In genomic region chr20:50911030-50911429, GRCh38 we compare ENCODE assay signal across 16 cellular contexts. TPM values are rescaled to one million over a fixed set of nuclear protein-coding genes. Genes with fewer than 3 reads are reported as not detected.
DNase-seq lines count a peak whose midpoint lies in the region; ATAC-seq, FAIRE-seq and TF ChIP-seq lines count a peak whose summit lies in the region.
"Had no signal": no experiment of that assay in that cellular context is flagged by ENCODE, and none has a peak within 500 bp of the region (broad histone marks: within the 10 kb centered on the region; RNA-seq: fewer than 3 reads in every experiment).

No MANE protein-coding gene starts in this region.

- DNase-seq in MCF 10A (ENCODE audit: unreplicated experiment) = no peak
- DNase-seq in mammary epithelial cell = no peak
- peak; percentile 96 for DNase-seq in RPMI7951 (ENCODE audit: low read depth)
- DNase-seq in fibroblast of mammary gland (ENCODE audit: low read depth) = peak; percentile 91
- DNase-seq in inferior parietal cortex (ENCODE audit: extremely low spot score) = no peak
- no peak for DNase-seq in adrenal gland
- DNase-seq in GM12891 (ENCODE audit: insufficient read length, low spot score) = no peak
- DNase-seq: activated T-cell treated with anti-CD3 and anti-CD28 coated beads, Interleukin-2, amount 50 U/mL, for 48 hours; colonic mucosa; NCI-H2029; psoas muscle; stimulated activated CD4-positive, alpha-beta T cell treated with anti-CD3 and anti-CD28 coated beads, Interleukin-2, amount 100 ng/mL, for 48 hours had no signal

- H3K9ac ChIP-seq in mammary epithelial cell (ENCODE audit: insufficient read depth, low read length) = no peak overlapping the region
- H3K9ac ChIP-seq: BLaER1 treated with 17β-estradiol and CSF1 and Interleukin-3, amounts not matched to agents 10 nM and 100 nM had no signal

- no peaks in the 10 kb centered on the region for H4K20me1 ChIP-seq in mammary epithelial cell (ENCODE audit: insufficient read depth, low read length)

- H2AFZ ChIP-seq in mammary epithelial cell (ENCODE audit: low read depth, low read length) = no peak overlapping the region

- TF ChIP-seq POLR2A in adrenal gland (IDR thresholded peaks at IDR 0.05) (no peak), GM12891 (IDR thresholded peaks at IDR 0.05; ENCODE audit: low read depth, low read length) (no peak)

- BruUV-seq in MCF 10A (replicated peaks; lab: Mats Ljungman, UMichigan) = no TSS peak
- no TSS peak for BruUV-seq in mammary epithelial cell (replicated peaks; lab: Mats Ljungman, UMichigan)

- TF ChIP-seq CTCF in MCF 10A (IDR thresholded peaks at IDR 0.05; ENCODE audit: unreplicated experiment) (no peak), mammary epithelial cell (conservative IDR thresholded peaks at IDR 0.05 in 1 of 2, IDR thresholded peaks at IDR 0.05 in 1 of 2; ENCODE audit: extremely low read depth in 1 of 2, insufficient read depth in 1 of 2, low read depth in 1 of 2, low read length in 2 of 2) (no peak), fibroblast of mammary gland (conservative IDR thresholded peaks at IDR 0.05; ENCODE audit: control insufficient read depth, insufficient read depth, low read depth, low read length) (no peak), adrenal gland (IDR thresholded peaks at IDR 0.05) (no peak)

- CTCF ChIA-PET in MCF 10A (lab: Yijun Ruan, JAX) = interaction anchor here (0.7 to 1.8 kb wide), 5 partner anchors 13 to 276 kb away, joined by 3 to 11 read pairs (median 3); no protein-coding TSS in a partner anchor
- CTCF ChIA-PET in mammary epithelial cell (lab: Charles Lee; ENCODE audit: low non-redundant PET) = no interaction called here

- H3K4me1 Mint-ChIP-seq in MCF 10A (ENCODE audit: insufficient read depth, unreplicated experiment) = peaks cover 32% of the 10 kb centered on the region

- peaks cover 3% of the 10 kb centered on the region for H3K36me3 ChIP-seq in mammary epithelial cell (ENCODE audit: insufficient read depth, low read length)
- H3K36me3 ChIP-seq in adrenal gland (replicated peaks in 1 of 2) = no peaks in the 10 kb centered on the region
- H3K36me3 ChIP-seq: colonic mucosa, suprapubic skin had no signal

- H3K27me3 ChIP-seq in mammary epithelial cell (ENCODE audit: insufficient read depth, low read length) = no peaks in the 10 kb centered on the region
- no peaks in the 10 kb centered on the region for H3K27me3 ChIP-seq in adrenal gland
- H3K27me3 ChIP-seq: BLaER1 treated with 17β-estradiol and CSF1 and Interleukin-3, amounts not matched to agents 10 nM and 100 nM; colonic mucosa; suprapubic skin had no signal

- H3K9me3 ChIP-seq in mammary epithelial cell (replicated peaks; ENCODE audit: insufficient read depth, low read length) (no peaks in the 10 kb centered on the region), adrenal gland (replicated peaks in 1 of 3) (no peaks in the 10 kb centered on the region)
- H3K9me3 ChIP-seq: BLaER1 treated with 17β-estradiol and CSF1 and Interleukin-3, amounts not matched to agents 10 nM and 100 nM; colonic mucosa; psoas muscle; suprapubic skin had no signal

- peaks cover 99% of the 10 kb centered on the region for H3K79me2 ChIP-seq in mammary epithelial cell (ENCODE audit: insufficient read depth, low read length)

- no peak overlapping the region for H3K4me2 ChIP-seq in mammary epithelial cell (ENCODE audit: insufficient read depth, low read depth, low read length)

- H3K27ac ChIP-seq in mammary epithelial cell (ENCODE audit: insufficient read depth, low read depth, low read length) (no peak overlapping the region), adrenal gland (no peak overlapping the region)
- H3K27ac ChIP-seq: BLaER1 treated with 17β-estradiol and CSF1 and Interleukin-3, amounts not matched to agents 10 nM and 100 nM; colonic mucosa; suprapubic skin had no signal

- H3K27ac Mint-ChIP-seq in MCF 10A (ENCODE audit: low read depth, unreplicated experiment) = peak overlapping the region; percentile 51

- WGBS in mammary epithelial cell (ENCODE audit: low coverage, missing lambda C conversion rate) = 56% methylated on average over 3 of the region's 3 CpGs
- WGBS in adrenal gland, 4 donors = 65 to 76% (median 69%) methylated on average over 3 of the region's 3 CpGs

- in situ Hi-C loops in mammary epithelial cell (cut with MboI; ENCODE audit: low sequenced_read_pairs in 2 of 2) = loop anchor here in 1 of 2 donors (10.0 kb wide), 1 partner anchor 96 kb away; no protein-coding TSS in a partner anchor

- H3K4me1 ChIP-seq in mammary epithelial cell (ENCODE audit: insufficient read depth, low read length) (peaks cover 21% of the 10 kb centered on the region), adrenal gland (replicated peaks in 1 of 2) (peaks cover 35 to 44% of the 10 kb centered on the region in 2 donors)

- intact Hi-C loops in MCF 10A (cut with micrococcal nuclease) (no loop called here), mammary epithelial cell (cut with micrococcal nuclease) (no loop called here), adrenal gland (cut with DNase I) (no loop called here)

- no peaks in the 10 kb centered on the region for H3K27me3 Mint-ChIP-seq in MCF 10A (ENCODE audit: insufficient read depth, unreplicated experiment)

- H3K4me3 ChIP-seq in mammary epithelial cell (replicated peaks in 1 of 3; ENCODE audit: insufficient read depth in 1 of 3, low read depth in 2 of 3, low read length in 3 of 3) = no peak overlapping the region
- H3K4me3 ChIP-seq in fibroblast of mammary gland (ENCODE audit: control insufficient read depth, low read depth, low read length) = no peak overlapping the region
- no peak overlapping the region for H3K4me3 ChIP-seq in adrenal gland
- H3K4me3 ChIP-seq: BLaER1 treated with 17β-estradiol and CSF1 and Interleukin-3, amounts not matched to agents 10 nM and 100 nM; colonic mucosa; psoas muscle; suprapubic skin had no signal

- ATAC-seq in activated CD4-positive, CD25-positive, alpha-beta regulatory T cell treated with anti-CD3 and anti-CD28 coated beads, Interleukin-2, amount 50 U/mL, for 24 hours = no peak
- ATAC-seq: psoas muscle had no signal

- POLR2A ChIA-PET in MCF 10A (lab: Yijun Ruan, JAX) = interaction anchor here (0.7 to 2.1 kb wide), 7 partner anchors 9 to 116 kb away, joined by 3 to 10 read pairs (median 6); partner anchors contain the start of gene BCAS4

- peaks cover 38% of the 10 kb centered on the region for H3K36me3 Mint-ChIP-seq in MCF 10A (ENCODE audit: insufficient read depth, unreplicated experiment)

- H3K4me3 Mint-ChIP-seq in MCF 10A (ENCODE audit: unreplicated experiment) = no peak overlapping the region

- FAIRE-seq in GM12891 (lab: Jason Lieb, UNC) = no peak
- FAIRE-seq: HepG2 had no signal

- H3K9me3 Mint-ChIP-seq in MCF 10A (ENCODE audit: unreplicated experiment) = no peaks in the 10 kb centered on the region

- dilution Hi-C loops in mammary epithelial cell (cut with HindIII; ENCODE audit: low sequenced_read_pairs) = no loop called here

TF ChIP-seq in GM12891, 5 proteins besides CTCF, POLR2A, EP300 and RAD21:
- no peak for TF ChIP-seq PAX5 (IDR thresholded peaks at IDR 0.05; ENCODE audit: insufficient read depth, low read length, severe bottlenecking)
- TF ChIP-seq POU2F2 (IDR thresholded peaks at IDR 0.05; ENCODE audit: low read depth, low read length) = no peak
- no peak for TF ChIP-seq SPI1 (IDR thresholded peaks at IDR 0.05; ENCODE audit: low read depth, low read length)
- TF ChIP-seq POLR2AphosphoS5 (IDR thresholded peaks at IDR 0.05; ENCODE audit: low read depth, low read length) = no peak

RNA-seq across cellular contexts. Expression of gene ADNP, which starts 20.2 kb away (rescaled TPM):
- total RNA-seq in MCF 10A (2022) (62.4 and 77.5 TPM in 2 replicates), mammary epithelial cell (10 to 100 TPM; 34.0 to 63.2 TPM), adrenal gland (10 to 100 TPM; 32.4 to 76.4 (median 54.2) TPM)
- polyA plus RNA-seq in mammary epithelial cell (20.4 TPM), adrenal gland (10 to 100 TPM; 37.8 to 64.7 (median 54.6) TPM)
- 69.3 TPM for polyA minus RNA-seq in mammary epithelial cell
- 36.3 and 43.1 TPM in 2 replicates for total RNA-seq in RPMI7951 (2014; rRNA removed; shearing (Covaris generic))
- polyA plus RNA-seq in GM12891 (2012; ENCODE audit: low read depth, missing spikeins) = 20.3 TPM

RNA-seq across cellular contexts. Expression of gene DPM1, which starts 47.3 kb away (rescaled TPM):
- total RNA-seq in MCF 10A (2022) (66.8 and 79.8 TPM in 2 replicates), mammary epithelial cell (10 to 100 TPM; 63.5 to 63.9 TPM), adrenal gland (10 to 100 TPM; 33.2 to 64.6 (median 42.9) TPM)
- polyA plus RNA-seq in mammary epithelial cell (71.9 TPM), adrenal gland (100 to 1,000 TPM in 1 of 3 donors, 10 to 100 TPM in 2; 21.0 to 145 (median 23.2) TPM)
- polyA minus RNA-seq in mammary epithelial cell = 14.3 TPM
- 188 and 215 TPM in 2 replicates for total RNA-seq in RPMI7951 (2014; rRNA removed; shearing (Covaris generic))
- 54.4 TPM for polyA plus RNA-seq in GM12891 (2012; ENCODE audit: low read depth, missing spikeins)

RNA-seq across cellular contexts. Expression of gene MOCS3, which starts 47.6 kb away (rescaled TPM):
- total RNA-seq in MCF 10A (2022) (5.8 and 6.0 TPM in 2 replicates), mammary epithelial cell (10 to 100 TPM in 1 of 2 donors, 1 to 10 TPM in 1; 7.2 to 10.8 TPM), adrenal gland (1 to 10 TPM; 4.2 to 7.5 (median 5.9) TPM)
- polyA plus RNA-seq in mammary epithelial cell (6.8 TPM), adrenal gland (1 to 10 TPM; 1.0 to 3.3 (median 1.1) TPM)
- polyA minus RNA-seq in mammary epithelial cell = 4.8 TPM
- total RNA-seq in RPMI7951 (2014; rRNA removed; shearing (Covaris generic)) = 10.1 and 12.1 TPM in 2 replicates
- 1.6 TPM for polyA plus RNA-seq in GM12891 (2012; ENCODE audit: low read depth, missing spikeins)

Comparison
In these comparisons a context has a peak if more than half of its experiments do, and no peak if none do; other contexts are left out.
1. DNase-seq: peak in RPMI7951 (single experiment) and fibroblast of mammary gland (single experiment); none in MCF 10A (single experiment), mammary epithelial cell (single experiment), inferior parietal cortex (single experiment), adrenal gland (0 of 7) and GM12891 (single experiment).